Comparison of ENCODE assay signal across 9 cellular contexts in genomic region chr15:51736069-51736468, GRCh38. TPM values are rescaled to one million over a fixed set of nuclear protein-coding genes. Genes with fewer than 3 reads are reported as not detected.
A peak's percentile ranks its signal among the peaks of the same experiment; 100 is the strongest.
DNase-seq lines count a peak whose midpoint lies in the region; ATAC-seq and TF ChIP-seq lines count a peak whose summit lies in the region.
"Had no signal": no experiment of that assay in that cellular context is flagged by ENCODE, and none has a peak within 500 bp of the region (broad histone marks: within the 10 kb centered on the region; RNA-seq: fewer than 3 reads in every experiment).

No MANE protein-coding gene starts in this region.

- H3K4me1 Mint-ChIP-seq in activated naive CD4-positive, alpha-beta T cell treated with anti-CD3 and anti-CD28 coated beads, Interleukin-2, amount 50 U/mL, for 24 hours = peaks cover 76% of the 10 kb centered on the region
- H3K4me1 Mint-ChIP-seq in neural crest cell = peaks cover 16% of the 10 kb centered on the region

- H3K27ac Mint-ChIP-seq in activated naive CD4-positive, alpha-beta T cell treated with anti-CD3 and anti-CD28 coated beads, Interleukin-2, amount 50 U/mL, for 24 hours = peak overlapping the region; percentile 97
- no peak overlapping the region for H3K27ac Mint-ChIP-seq in neural crest cell (ENCODE audit: unreplicated experiment)

- DNase-seq in neural crest cell (ENCODE audit: low read depth, low spot score) (no peak), COLO668 (lab: John Stamatoyannopoulos, UW; ENCODE audit: unreplicated experiment) (no peak), NCI-H1048 (lab: John Stamatoyannopoulos, UW) (no peak), ureter (ENCODE audit: low spot score) (no peak)

- H3K36me3 Mint-ChIP-seq in activated naive CD4-positive, alpha-beta T cell treated with anti-CD3 and anti-CD28 coated beads, Interleukin-2, amount 50 U/mL, for 24 hours = no peaks in the 10 kb centered on the region
- H3K36me3 Mint-ChIP-seq in neural crest cell (ENCODE audit: low read depth) = no peaks in the 10 kb centered on the region

- ATAC-seq in GM18517 (IDR thresholded peaks at IDR 0.05; ENCODE audit: unreplicated experiment) (peak; percentile 31), HG03378 (IDR thresholded peaks at IDR 0.05; ENCODE audit: unreplicated experiment) (peak; percentile 35), HG02763 (IDR thresholded peaks at IDR 0.05; ENCODE audit: unreplicated experiment) (no peak)

- peak overlapping the region; percentile 92 for H3K4me3 Mint-ChIP-seq in activated naive CD4-positive, alpha-beta T cell treated with anti-CD3 and anti-CD28 coated beads, Interleukin-2, amount 50 U/mL, for 24 hours
- peak overlapping the region; percentile 86 for H3K4me3 Mint-ChIP-seq in neural crest cell

- H3K27me3 Mint-ChIP-seq in activated naive CD4-positive, alpha-beta T cell treated with anti-CD3 and anti-CD28 coated beads, Interleukin-2, amount 50 U/mL, for 24 hours = no peaks in the 10 kb centered on the region
- peaks cover 28% of the 10 kb centered on the region for H3K27me3 Mint-ChIP-seq in neural crest cell (ENCODE audit: low read depth)

- no peak for TF ChIP-seq CTCF in neural crest cell (conservative IDR thresholded peaks at IDR 0.05)

- no peaks in the 10 kb centered on the region for H3K9me3 Mint-ChIP-seq in activated naive CD4-positive, alpha-beta T cell treated with anti-CD3 and anti-CD28 coated beads, Interleukin-2, amount 50 U/mL, for 24 hours
- H3K9me3 Mint-ChIP-seq in neural crest cell = no peaks in the 10 kb centered on the region

RNA-seq across cellular contexts. Expression of gene LYSMD2, which starts 1.4 kb away (rescaled TPM):
- 2.4 and 3.2 TPM in 2 replicates for total RNA-seq in neural crest cell
- 13.1 TPM for total RNA-seq in ureter

RNA-seq across cellular contexts. Expression of gene TMOD2, which starts 15.3 kb away (rescaled TPM):
- total RNA-seq in neural crest cell (17.4 and 18.9 TPM in 2 replicates), ureter (9.2 TPM)

RNA-seq across cellular contexts. Expression of gene SCG3, which starts 54.8 kb away (rescaled TPM):
- total RNA-seq in neural crest cell (7.5 and 8.1 TPM in 2 replicates), ureter (0.18 TPM)
- total RNA-seq: fibroblast of villous mesenchyme had no signal
